In the genomic region with DNA sequence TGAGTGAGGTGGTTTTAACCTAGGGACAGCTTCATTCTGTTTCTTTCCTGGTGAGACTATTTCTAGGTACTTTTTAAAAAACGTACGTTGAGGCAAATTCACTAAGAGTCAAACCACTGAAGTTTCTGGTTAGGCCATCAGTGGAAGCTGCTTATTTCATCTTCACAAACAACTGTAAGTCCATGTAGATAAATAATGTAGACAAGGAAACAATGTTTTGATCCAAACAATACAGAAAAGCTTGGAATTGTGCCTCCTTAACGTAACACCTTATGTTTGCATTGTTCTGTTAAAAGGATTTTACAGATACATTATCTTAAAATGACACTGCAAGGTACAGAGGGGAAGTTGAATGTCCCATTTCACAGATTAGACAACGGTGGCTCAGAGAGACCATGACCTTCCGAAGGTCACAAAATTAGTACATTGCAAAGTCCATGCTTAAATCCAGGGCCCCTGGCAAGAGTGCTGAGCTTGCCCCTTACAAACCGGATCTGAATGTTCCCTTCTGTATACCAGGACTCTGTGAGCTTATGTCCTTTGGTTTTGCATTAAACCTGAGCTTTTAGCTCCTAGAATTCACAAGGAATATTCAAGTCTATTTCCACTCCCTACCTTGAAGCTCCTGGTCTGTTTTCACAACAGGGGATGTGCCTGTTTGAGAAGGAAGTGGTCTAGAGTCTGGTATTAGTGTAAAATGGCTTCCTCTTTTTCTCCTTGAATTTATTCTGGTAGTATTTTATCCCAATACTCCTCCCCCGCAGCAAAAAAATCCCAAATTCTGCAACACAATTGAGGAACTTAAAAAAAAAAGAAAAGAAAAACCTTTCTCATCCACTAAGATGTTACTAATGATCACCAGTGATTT, we compare ENCODE assay signal across 8 cellular contexts. TPM values are rescaled to one million over a fixed set of nuclear protein-coding genes. Genes with fewer than 3 reads are reported as not detected.
DNase-seq lines count a peak whose midpoint lies in the region; ATAC-seq lines count a peak whose summit lies in the region.

No MANE protein-coding gene starts in this region.

- no peaks in the 10 kb centered on the region for H3K27me3 ChIP-seq in rectal smooth muscle tissue (ENCODE audit: control insufficient read depth, insufficient read depth, low read length)

- H3K27ac ChIP-seq in rectal smooth muscle tissue (ENCODE audit: low read depth, low read length), result peak overlapping the region; percentile 80

- POLR2A ChIA-PET in activated CD4-positive, alpha-beta T cell treated with anti-CD3 and anti-CD28 coated beads, Interleukin-2, amount 10 ng/mL, durations not matched to agents 7 days and 5 days (lab: Charles Lee), result interaction anchor here (1.2 kb wide), 1 partner anchor 277 kb away, joined by 3 read pairs; no protein-coding TSS in a partner anchor
- POLR2A ChIA-PET in T-cell (lab: Charles Lee), result interaction anchor here (0.5 to 1.5 kb wide), 6 partner anchors 10 to 39 kb away, joined by 3 to 6 read pairs (median 4); no protein-coding TSS in a partner anchor

- H3K9me3 Mint-ChIP-seq in activated CD4-positive, alpha-beta T cell treated with anti-CD3 and anti-CD28 coated beads, Interleukin-2, amount 10 ng/mL, durations not matched to agents 7 days and 5 days, result no peaks in the 10 kb centered on the region
- no peaks in the 10 kb centered on the region for H3K9me3 Mint-ChIP-seq in T-cell

- peak overlapping the region; percentile 98 for H3K27ac Mint-ChIP-seq in activated CD4-positive, alpha-beta T cell treated with anti-CD3 and anti-CD28 coated beads, Interleukin-2, amount 10 ng/mL, durations not matched to agents 7 days and 5 days
- H3K27ac Mint-ChIP-seq in T-cell, result peak overlapping the region; percentile 93 to 96

- no peaks in the 10 kb centered on the region for H3K36me3 Mint-ChIP-seq in activated CD4-positive, alpha-beta T cell treated with anti-CD3 and anti-CD28 coated beads, Interleukin-2, amount 10 ng/mL, durations not matched to agents 7 days and 5 days (ENCODE audit: low read depth)
- no peaks in the 10 kb centered on the region for H3K36me3 Mint-ChIP-seq in T-cell

- peaks cover 46% of the 10 kb centered on the region for H3K4me1 Mint-ChIP-seq in activated CD4-positive, alpha-beta T cell treated with anti-CD3 and anti-CD28 coated beads, Interleukin-2, amount 10 ng/mL, durations not matched to agents 7 days and 5 days
- peaks cover 39 to 41% (median 40%) of the 10 kb centered on the region in 3 donors for H3K4me1 Mint-ChIP-seq in T-cell

- CTCF ChIA-PET in activated CD4-positive, alpha-beta T cell treated with anti-CD3 and anti-CD28 coated beads, Interleukin-2, amount 10 ng/mL, durations not matched to agents 7 days and 5 days (lab: Charles Lee), result interaction anchor here (0.6 to 3.2 kb wide), 12 partner anchors 10 to 294 kb away, joined by 3 to 15 read pairs (median 4); no protein-coding TSS in a partner anchor
- CTCF ChIA-PET in T-cell (lab: Charles Lee), result interaction anchor here in 1 of 2 donors (0.6 to 1.6 kb wide), 8 partner anchors 10 to 342 kb away, joined by 3 to 7 read pairs (median 3); no protein-coding TSS in a partner anchor

- H3K4me1 ChIP-seq in rectal smooth muscle tissue (ENCODE audit: control insufficient read depth, insufficient read depth, low read length), result peaks cover 10% of the 10 kb centered on the region

- H3K36me3 ChIP-seq in rectal smooth muscle tissue (ENCODE audit: control insufficient read depth, insufficient read depth, low read length), result no peaks in the 10 kb centered on the region

- no peak overlapping the region for H3K9ac ChIP-seq in rectal smooth muscle tissue (ENCODE audit: low read length)

- no peak for DNase-seq in activated CD4-positive, alpha-beta T cell treated with anti-CD3 and anti-CD28 coated beads, Interleukin-2, amount 10 ng/mL, durations not matched to agents 7 days and 5 days
- no peak for DNase-seq in activated CD4-positive, alpha-beta T cell treated with anti-CD3 and anti-CD28 coated beads, Interleukin-2, amount 50 U/mL, for 1 hour
- DNase-seq in T-cell (no peak), foreskin melanocyte (peak; percentile 18), NCI-H1694 (lab: John Stamatoyannopoulos, UW) (no peak), epidermal melanocyte (ENCODE audit: insufficient read length, low spot score) (no peak)

- peak overlapping the region; percentile 66 for H3K4me3 Mint-ChIP-seq in activated CD4-positive, alpha-beta T cell treated with anti-CD3 and anti-CD28 coated beads, Interleukin-2, amount 10 ng/mL, durations not matched to agents 7 days and 5 days
- peak overlapping the region; percentile 75 to 82 (median 79) for H3K4me3 Mint-ChIP-seq in T-cell

- H3K27me3 Mint-ChIP-seq in activated CD4-positive, alpha-beta T cell treated with anti-CD3 and anti-CD28 coated beads, Interleukin-2, amount 10 ng/mL, durations not matched to agents 7 days and 5 days, result no peaks in the 10 kb centered on the region
- no peaks in the 10 kb centered on the region for H3K27me3 Mint-ChIP-seq in T-cell

- H3K4me3 ChIP-seq in rectal smooth muscle tissue (ENCODE audit: low read length), result no peak overlapping the region

- ATAC-seq in T-cell (replicated peaks in 1 of 4) (peak in 1 of 4 experiments; percentile 26), HG03095 (IDR thresholded peaks at IDR 0.05; ENCODE audit: unreplicated experiment) (no peak)

RNA-seq across cellular contexts. Expression of a gene that starts 28.8 kb away (rescaled TPM):
- 10 to 100 TPM; 97.5 to 99.7 TPM for total RNA-seq in activated CD4-positive, alpha-beta T cell treated with anti-CD3 and anti-CD28 coated beads, Interleukin-2, amount 10 ng/mL, durations not matched to agents 7 days and 5 days
- total RNA-seq in T-cell, result 10 to 100 TPM; 57.6 to 92.4 (median 87.5) TPM
